In the genomic region with DNA sequence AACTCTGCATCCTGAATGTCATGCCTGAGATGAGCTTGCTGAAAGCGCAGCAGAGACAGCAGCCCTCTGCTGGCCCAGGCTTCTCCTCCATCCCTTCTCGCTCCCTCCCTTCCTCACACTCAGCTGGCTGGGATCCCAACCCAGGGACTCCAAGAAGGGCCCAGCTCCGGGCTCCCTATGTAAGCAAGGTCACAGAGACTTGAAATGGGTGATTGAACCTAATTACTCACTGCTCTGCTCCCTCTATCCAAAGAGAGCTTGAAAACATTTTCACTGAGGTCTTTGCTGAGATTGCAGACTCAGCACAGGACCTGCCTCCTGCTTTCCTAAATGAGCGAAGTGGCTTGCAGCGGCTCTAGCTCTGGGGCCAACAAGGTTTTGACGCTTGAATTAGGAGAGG, we compare ENCODE assay signal across 1 cellular context.
TF ChIP-seq lines count a peak whose summit lies in the region.

No MANE protein-coding gene starts in this region.

TF ChIP-seq in HepG2, 621 proteins besides CTCF, POLR2A, EP300 and RAD21:
- no peak for TF ChIP-seq IRF1 (CRISPR knock-in tag; IDR thresholded peaks at IDR 0.05; ENCODE audit: low read depth)
- no peak for TF ChIP-seq TRIM24 (CRISPR knock-in tag; IDR thresholded peaks at IDR 0.05)
- TF ChIP-seq FOXK2 (IDR thresholded peaks at IDR 0.05), result no peak
- no peak for TF ChIP-seq CREB1 (IDR thresholded peaks at IDR 0.05)
- TF ChIP-seq CREB1 (CRISPR knock-in tag; IDR thresholded peaks at IDR 0.05), result no peak
- no peak for TF ChIP-seq RFX3 (CRISPR knock-in tag; IDR thresholded peaks at IDR 0.05)
- TF ChIP-seq ZNF788 (CRISPR knock-in tag; IDR thresholded peaks at IDR 0.05; ENCODE audit: borderline replicate concordance), result no peak
- TF ChIP-seq CBX5 (CRISPR knock-in tag; IDR thresholded peaks at IDR 0.05; ENCODE audit: borderline replicate concordance), result no peak
- TF ChIP-seq, protein P1, sequence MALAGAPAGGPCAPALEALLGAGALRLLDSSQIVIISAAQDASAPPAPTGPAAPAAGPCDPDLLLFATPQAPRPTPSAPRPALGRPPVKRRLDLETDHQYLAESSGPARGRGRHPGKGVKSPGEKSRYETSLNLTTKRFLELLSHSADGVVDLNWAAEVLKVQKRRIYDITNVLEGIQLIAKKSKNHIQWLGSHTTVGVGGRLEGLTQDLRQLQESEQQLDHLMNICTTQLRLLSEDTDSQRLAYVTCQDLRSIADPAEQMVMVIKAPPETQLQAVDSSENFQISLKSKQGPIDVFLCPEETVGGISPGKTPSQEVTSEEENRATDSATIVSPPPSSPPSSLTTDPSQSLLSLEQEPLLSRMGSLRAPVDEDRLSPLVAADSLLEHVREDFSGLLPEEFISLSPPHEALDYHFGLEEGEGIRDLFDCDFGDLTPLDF (CRISPR knock-in tag; IDR thresholded peaks at IDR 0.05), result no peak
- no peak for TF ChIP-seq ZNF232 (CRISPR knock-in tag; IDR thresholded peaks at IDR 0.05; ENCODE audit: borderline replicate concordance)
- TF ChIP-seq ZNF556 (CRISPR knock-in tag; IDR thresholded peaks at IDR 0.05; ENCODE audit: borderline replicate concordance), result no peak
- no peak for TF ChIP-seq ZNF570 (CRISPR knock-in tag; IDR thresholded peaks at IDR 0.05; ENCODE audit: borderline replicate concordance)
- no peak for TF ChIP-seq MXD3 (CRISPR knock-in tag; IDR thresholded peaks at IDR 0.05)
- TF ChIP-seq ZMYM3 (CRISPR knock-in tag; IDR thresholded peaks at IDR 0.05), result no peak
- no peak for TF ChIP-seq THAP8 (CRISPR knock-in tag; IDR thresholded peaks at IDR 0.05; ENCODE audit: borderline replicate concordance)
- no peak for TF ChIP-seq TERF1 (CRISPR knock-in tag; IDR thresholded peaks at IDR 0.05)
- TF ChIP-seq ADNP (CRISPR knock-in tag; IDR thresholded peaks at IDR 0.05), result no peak
- TF ChIP-seq CBX1 (IDR thresholded peaks at IDR 0.05; ENCODE audit: low read depth), result no peak
- TF ChIP-seq ZNF329 (CRISPR knock-in tag; IDR thresholded peaks at IDR 0.05; ENCODE audit: low read depth), result no peak
- TF ChIP-seq SMARCE1 (IDR thresholded peaks at IDR 0.05; ENCODE audit: borderline replicate concordance), result no peak
- no peak for TF ChIP-seq MTF1 (CRISPR knock-in tag; IDR thresholded peaks at IDR 0.05)
